11 cellular contexts compared by ENCODE assay signal in genomic region chr10:120514035-120514620, GRCh38. TPM values are rescaled to one million over a fixed set of nuclear protein-coding genes. Genes with fewer than 3 reads are reported as not detected.
DNase-seq lines count a peak whose midpoint lies in the region; ATAC-seq and TF ChIP-seq lines count a peak whose summit lies in the region.
"Had no signal": no experiment of that assay in that cellular context is flagged by ENCODE, and none has a peak within 500 bp of the region (broad histone marks: within the 10 kb centered on the region; RNA-seq: fewer than 3 reads in every experiment).

No MANE protein-coding gene starts in this region.

- no peaks in the 10 kb centered on the region for H3K27me3 Mint-ChIP-seq in activated CD4-positive, alpha-beta T cell treated with anti-CD3 and anti-CD28 coated beads for 36 hours

- no peak for ATAC-seq in activated CD4-positive, alpha-beta T cell treated with anti-CD3 and anti-CD28 coated beads for 36 hours
- ATAC-seq in GM18517 (IDR thresholded peaks at IDR 0.05; ENCODE audit: unreplicated experiment) = no peak
- ATAC-seq: left colon had no signal

- no peak for TF ChIP-seq CTCF in choroid plexus epithelial cell (conservative IDR thresholded peaks at IDR 0.05; ENCODE audit: low read depth, low read length)

- no peak overlapping the region for H2AFZ ChIP-seq in neuronal stem cell (ENCODE audit: low read length)

- no peak overlapping the region for H2BK12ac ChIP-seq in neuronal stem cell (ENCODE audit: low read length)

- H3K4me3 Mint-ChIP-seq in activated CD4-positive, alpha-beta T cell treated with anti-CD3 and anti-CD28 coated beads for 36 hours = no peak overlapping the region

- no peaks in the 10 kb centered on the region for H3K36me3 ChIP-seq in neuronal stem cell (replicated peaks in 1 of 2; ENCODE audit: control insufficient read depth in 2 of 2, insufficient read depth in 2 of 2, low read length in 2 of 2)

- H3K14ac ChIP-seq in neuronal stem cell (ENCODE audit: low read length) = no peak overlapping the region

- no peak overlapping the region for H3K27ac ChIP-seq in neuronal stem cell (replicated peaks; ENCODE audit: low read length)

- no peak overlapping the region for H3K23ac ChIP-seq in neuronal stem cell (ENCODE audit: low read depth, low read length, poor library complexity)

- no peak overlapping the region for H2BK120ac ChIP-seq in neuronal stem cell (ENCODE audit: low read depth, low read length)

- H3K4me1 Mint-ChIP-seq in activated CD4-positive, alpha-beta T cell treated with anti-CD3 and anti-CD28 coated beads for 36 hours = no peaks in the 10 kb centered on the region

- H3K4me1 ChIP-seq in neuronal stem cell (ENCODE audit: control insufficient read depth in 2 of 2, insufficient read depth in 1 of 2, low read depth in 1 of 2, low read length in 2 of 2) = peaks cover 0 to 1% of the 10 kb centered on the region in 2 donors

- CTCF ChIA-PET in activated CD4-positive, alpha-beta T cell treated with anti-CD3 and anti-CD28 coated beads for 36 hours (lab: Charles Lee) = no interaction called here

- H2AK5ac ChIP-seq in neuronal stem cell (ENCODE audit: low read depth, low read length) = no peak overlapping the region

- H3K27ac Mint-ChIP-seq in activated CD4-positive, alpha-beta T cell treated with anti-CD3 and anti-CD28 coated beads for 36 hours = no peak overlapping the region

- H3K18ac ChIP-seq in neuronal stem cell (ENCODE audit: low read length) = no peak overlapping the region

- H3K4me3 ChIP-seq in choroid plexus epithelial cell (ENCODE audit: low read depth, low read length) (no peak overlapping the region), neuronal stem cell (ENCODE audit: low read length in 2 of 2) (no peak overlapping the region)

- POLR2A ChIA-PET in activated CD4-positive, alpha-beta T cell treated with anti-CD3 and anti-CD28 coated beads for 36 hours (lab: Charles Lee) = no interaction called here

- no peak overlapping the region for H3K9ac ChIP-seq in neuronal stem cell (ENCODE audit: low read depth, low read length, poor library complexity)

- H4K8ac ChIP-seq in neuronal stem cell (ENCODE audit: low read depth, low read length) = no peak overlapping the region

- no peak overlapping the region for H2BK5ac ChIP-seq in neuronal stem cell (ENCODE audit: low read length)

- no peaks in the 10 kb centered on the region for H3K9me3 ChIP-seq in neuronal stem cell (replicated peaks in 1 of 2; ENCODE audit: control insufficient read depth in 2 of 2, insufficient read depth in 1 of 2, low read depth in 1 of 2, low read length in 2 of 2)

- H3K27me3 ChIP-seq in neuronal stem cell (ENCODE audit: control insufficient read depth in 3 of 3, insufficient read depth in 3 of 3, low read depth in 1 of 3, low read length in 3 of 3) = no peaks in the 10 kb centered on the region

- WGBS in neuronal stem cell (ENCODE audit: extremely low coverage in 2 of 2, insufficient read length in 2 of 2, insufficient replicate concordance in 1 of 2), 2 donors = no CpG with 5 or more reads among the region's 11 CpGs

- intact Hi-C loops in activated CD4-positive, alpha-beta T cell treated with anti-CD3 and anti-CD28 coated beads for 36 hours (cut with DNase I, micrococcal nuclease) = no loop called here

- H3K79me1 ChIP-seq in neuronal stem cell (ENCODE audit: low read depth, low read length) = no peaks in the 10 kb centered on the region

- H2BK15ac ChIP-seq in neuronal stem cell (ENCODE audit: low read length) = no peak overlapping the region

- no peak overlapping the region for H3K4ac ChIP-seq in neuronal stem cell (ENCODE audit: low read length)

- H4K91ac ChIP-seq in neuronal stem cell (ENCODE audit: low read depth, low read length, poor library complexity) = no peak overlapping the region

- H3K36me3 Mint-ChIP-seq in activated CD4-positive, alpha-beta T cell treated with anti-CD3 and anti-CD28 coated beads for 36 hours (ENCODE audit: low read depth) = no peaks in the 10 kb centered on the region

- H3K9me3 Mint-ChIP-seq in activated CD4-positive, alpha-beta T cell treated with anti-CD3 and anti-CD28 coated beads for 36 hours (ENCODE audit: low read depth) = no peaks in the 10 kb centered on the region

- no peak overlapping the region for H3K4me2 ChIP-seq in neuronal stem cell (ENCODE audit: insufficient read depth, low read length, poor library complexity, severe bottlenecking)

- peak; percentile 61 for DNase-seq in activated CD4-positive, alpha-beta T cell treated with anti-CD3 and anti-CD28 coated beads for 36 hours
- DNase-seq in activated CD4-positive, alpha-beta T cell treated with anti-CD3 and anti-CD28 coated beads for 1 hour = no peak
- DNase-seq in NCI-H460 (ENCODE audit: extremely low read depth, low read depth) = peak; percentile 9
- peak; percentile 84 for DNase-seq in choroid plexus epithelial cell (ENCODE audit: low read depth)
- peak; percentile 70 for DNase-seq in neuronal stem cell (ENCODE audit: low spot score)
- no peak for DNase-seq in cerebellum (ENCODE audit: low spot score)
- DNase-seq in NCI-H187 treated with DMSO at 0.1 percent for 48 hours (lab: John Stamatoyannopoulos, UW) = no peak
- DNase-seq: activated gamma-delta T cell, NCI-H1105 treated with DMSO at 0.1 percent for 48 hours had no signal

RNA-seq across cellular contexts. Expression of gene PLPP4, which starts 57.1 kb away (rescaled TPM):
- total RNA-seq in activated CD4-positive, alpha-beta T cell treated with anti-CD3 and anti-CD28 coated beads for 36 hours = not detected
- total RNA-seq in NCI-H460 (2014; rRNA removed; shearing (Covaris generic)) = not detected in 2 replicates
- polyA plus RNA-seq in NCI-H460 (2014; cell fraction: nucleus; rRNA removed) = not detected in 2 replicates
- 4.0 TPM for polyA plus RNA-seq in neuronal stem cell (2013, experiment 1 of 2)
- polyA plus RNA-seq in neuronal stem cell (2013, experiment 2 of 2) = 3.6 TPM
- 27.6 TPM for total RNA-seq in cerebellum

Comparison
In these comparisons a context has a peak if more than half of its experiments do, and no peak if none do; other contexts are left out.
1. DNase-seq: peak in activated CD4-positive, alpha-beta T cell treated with anti-CD3 and anti-CD28 coated beads for 36 hours (single experiment), NCI-H460 (single experiment), choroid plexus epithelial cell (single experiment) and neuronal stem cell (single experiment); none in activated CD4-positive, alpha-beta T cell treated with anti-CD3 and anti-CD28 coated beads for 1 hour (single experiment), cerebellum (single experiment) and NCI-H187 treated with DMSO at 0.1 percent for 48 hours (single experiment).
2. RNA of gene PLPP4, which starts 57.1 kb away (total RNA-seq): 27.6 TPM in cerebellum (single experiment); not detected in activated CD4-positive, alpha-beta T cell treated with anti-CD3 and anti-CD28 coated beads for 36 hours and not detected in NCI-H460; every median in the first group is over 10 times any median in the second.